Comparison of ENCODE assay signal across 8 cellular contexts in genomic region chr19:13880059-13880672, GRCh38. TPM values are rescaled to one million over a fixed set of nuclear protein-coding genes. Genes with fewer than 3 reads are reported as not detected.
DNase-seq lines count a peak whose midpoint lies in the region; ATAC-seq and TF ChIP-seq lines count a peak whose summit lies in the region.

No MANE protein-coding gene starts in this region.

- H3K36me3 ChIP-seq in SU-DHL-6 (ENCODE audit: low read length) (no peaks in the 10 kb centered on the region), cardiac muscle cell (no peaks in the 10 kb centered on the region)

- no peak overlapping the region for H3K4me3 ChIP-seq in SU-DHL-6 (ENCODE audit: insufficient read depth, low read length, poor library complexity, severe bottlenecking)
- no peak overlapping the region for H3K4me3 ChIP-seq in cardiac muscle cell

- no peaks in the 10 kb centered on the region for H3K27me3 Mint-ChIP-seq in activated naive CD8-positive, alpha-beta T cell treated with anti-CD3 and anti-CD28 coated beads, Interleukin-2, amount 50 U/mL, for 24 hours
- H3K27me3 Mint-ChIP-seq in type B pancreatic cell, result no peaks in the 10 kb centered on the region

- peak; percentile 80 to 97 (median 96) for DNase-seq in NCI-H1417 (lab: John Stamatoyannopoulos, UW)
- peak; percentile 99 for DNase-seq in activated naive CD8-positive, alpha-beta T cell treated with anti-CD3 and anti-CD28 coated beads, Interleukin-2, amount 50 U/mL, for 24 hours
- DNase-seq in cardiac muscle cell (ENCODE audit: low read depth in 1 of 2, low spot score in 1 of 2), result peak; percentile 96 to 97
- DNase-seq in pons (ENCODE audit: low spot score), result peak; percentile 90
- peak; percentile 97 for DNase-seq in type B pancreatic cell (ENCODE audit: extremely low spot score, unreplicated experiment)

- H3K4me1 Mint-ChIP-seq in activated naive CD8-positive, alpha-beta T cell treated with anti-CD3 and anti-CD28 coated beads, Interleukin-2, amount 50 U/mL, for 24 hours, result peaks cover 30% of the 10 kb centered on the region
- peaks cover 14% of the 10 kb centered on the region for H3K4me1 Mint-ChIP-seq in type B pancreatic cell (ENCODE audit: unreplicated experiment)

- H3K27ac ChIP-seq in SU-DHL-6 (ENCODE audit: low read depth, low read length), result no peak overlapping the region
- H3K27ac ChIP-seq in cardiac muscle cell, result no peak overlapping the region

- H3K9me2 ChIP-seq in SU-DHL-6 (replicated peaks; ENCODE audit: insufficient read depth, low read length), result no peaks in the 10 kb centered on the region

- H2AFZ ChIP-seq in SU-DHL-6 (ENCODE audit: low read depth, low read length, severe bottlenecking), result peak overlapping the region; percentile 58

- no peaks in the 10 kb centered on the region for H3K36me3 Mint-ChIP-seq in activated naive CD8-positive, alpha-beta T cell treated with anti-CD3 and anti-CD28 coated beads, Interleukin-2, amount 50 U/mL, for 24 hours (ENCODE audit: low read depth)
- H3K36me3 Mint-ChIP-seq in type B pancreatic cell, result no peaks in the 10 kb centered on the region

- ATAC-seq in HG02759 (IDR thresholded peaks at IDR 0.05; ENCODE audit: unreplicated experiment), result peak; percentile 87
- ATAC-seq in activated naive CD8-positive, alpha-beta T cell treated with anti-CD3 and anti-CD28 coated beads, Interleukin-2, amount 50 U/mL, for 24 hours, result peak; percentile 94

- no peaks in the 10 kb centered on the region for H3F3A ChIP-seq in SU-DHL-6 (ENCODE audit: insufficient read depth)

- H3K9me3 Mint-ChIP-seq in activated naive CD8-positive, alpha-beta T cell treated with anti-CD3 and anti-CD28 coated beads, Interleukin-2, amount 50 U/mL, for 24 hours, result no peaks in the 10 kb centered on the region
- H3K9me3 Mint-ChIP-seq in type B pancreatic cell, result no peaks in the 10 kb centered on the region

- TF ChIP-seq CTCF in GM12872 (IDR thresholded peaks at IDR 0.05; ENCODE audit: insufficient read depth, low read depth, low read length) (peak; percentile 99; the same call in 2 of the 3 replicates), SU-DHL-6 (IDR thresholded peaks at IDR 0.05; ENCODE audit: insufficient read depth, low read length, poor library complexity, severe bottlenecking) (peak; percentile 96), cardiac muscle cell (IDR thresholded peaks at IDR 0.05; ENCODE audit: low read depth, low read length) (peak; percentile 98), type B pancreatic cell (conservative IDR thresholded peaks at IDR 0.05) (peak; percentile 99)

- peak overlapping the region; percentile 69 for H3K27ac Mint-ChIP-seq in activated naive CD8-positive, alpha-beta T cell treated with anti-CD3 and anti-CD28 coated beads, Interleukin-2, amount 50 U/mL, for 24 hours
- H3K27ac Mint-ChIP-seq in type B pancreatic cell, result peak overlapping the region; percentile 61

- no peaks in the 10 kb centered on the region for H4K20me1 ChIP-seq in SU-DHL-6 (ENCODE audit: low read depth, low read length)

- no peaks in the 10 kb centered on the region for H3K79me2 ChIP-seq in SU-DHL-6 (ENCODE audit: insufficient read depth, low read length)

- H3K27me3 ChIP-seq in SU-DHL-6 (ENCODE audit: low read length) (no peaks in the 10 kb centered on the region), cardiac muscle cell (no peaks in the 10 kb centered on the region)

- H3K9ac ChIP-seq in SU-DHL-6 (ENCODE audit: low read length), result peak overlapping the region; percentile 30; the same call in 1 of the 2 replicates

- peak overlapping the region; percentile 38 for H3K4me3 Mint-ChIP-seq in activated naive CD8-positive, alpha-beta T cell treated with anti-CD3 and anti-CD28 coated beads, Interleukin-2, amount 50 U/mL, for 24 hours
- peak overlapping the region; percentile 49 for H3K4me3 Mint-ChIP-seq in type B pancreatic cell

- peaks cover 17% of the 10 kb centered on the region for H3K4me1 ChIP-seq in cardiac muscle cell (ENCODE audit: low read depth)

- peak overlapping the region; percentile 40 for H3K4me2 ChIP-seq in SU-DHL-6 (ENCODE audit: low read depth, low read length, poor library complexity, severe bottlenecking)

- no peaks in the 10 kb centered on the region for H3K9me3 ChIP-seq in SU-DHL-6 (ENCODE audit: insufficient read depth, low read length)
- H3K9me3 ChIP-seq in cardiac muscle cell (ENCODE audit: low read depth), result no peaks in the 10 kb centered on the region

RNA-seq across cellular contexts. Expression of gene NANOS3, which starts 3.2 kb away (rescaled TPM):
- 0.39 and 2.0 TPM in 2 replicates for total RNA-seq in cardiac muscle cell
- polyA plus RNA-seq in cardiac muscle cell, result 0.86 and 1.6 TPM in 2 replicates
- 0.69 and 2.8 TPM in 2 replicates for total RNA-seq in type B pancreatic cell (ENCODE audit: low replicate concordance)

RNA-seq across cellular contexts. Expression of gene BRME1, which starts 25.8 kb away (rescaled TPM):
- total RNA-seq in cardiac muscle cell (4.0 and 8.8 TPM in 2 replicates), type B pancreatic cell (ENCODE audit: low replicate concordance) (3.5 and 9.2 TPM in 2 replicates)
- polyA plus RNA-seq in cardiac muscle cell, result 3.0 and 8.2 TPM in 2 replicates

RNA-seq across cellular contexts. Expression of gene CC2D1A, which starts 25.8 kb away (rescaled TPM):
- total RNA-seq in cardiac muscle cell (43.2 and 46.6 TPM in 2 replicates), type B pancreatic cell (ENCODE audit: low replicate concordance) (35.4 and 42.3 TPM in 2 replicates)
- polyA plus RNA-seq in cardiac muscle cell, result 41.5 and 42.5 TPM in 2 replicates

RNA-seq across cellular contexts. Expression of gene PODNL1, which starts 58.1 kb away (rescaled TPM):
- total RNA-seq in cardiac muscle cell (0.24 and 0.67 TPM in 2 replicates), type B pancreatic cell (ENCODE audit: low replicate concordance) (0.48 and 0.75 TPM in 2 replicates)
- polyA plus RNA-seq in cardiac muscle cell, result not detected in 2 replicates
